Comparison of ENCODE assay signal across 1 cellular context in the genomic region with DNA sequence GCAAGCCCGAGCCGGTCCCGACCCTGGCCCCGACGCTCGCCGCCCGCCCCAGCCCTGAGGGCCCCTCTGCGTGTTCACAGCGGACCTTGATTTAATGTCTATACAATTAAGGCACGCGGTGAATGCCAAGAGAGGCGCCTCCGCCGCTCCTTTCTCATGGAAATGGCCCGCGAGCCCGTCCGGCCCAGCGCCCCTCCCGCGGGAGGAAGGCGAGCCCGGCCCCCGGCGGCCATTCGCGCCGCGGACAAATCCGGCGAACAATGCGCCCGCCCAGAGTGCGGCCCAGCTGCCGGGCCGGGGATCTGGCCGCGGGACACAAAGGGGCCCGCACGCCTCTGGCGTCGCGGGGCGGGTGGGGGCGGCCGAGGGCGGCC.
TF ChIP-seq lines count a peak whose summit lies in the region.

No MANE protein-coding gene starts in this region.

TF ChIP-seq in GM23338, 12 proteins besides CTCF, POLR2A, EP300 and RAD21 (continued from another document):
- TF ChIP-seq, protein P1, sequence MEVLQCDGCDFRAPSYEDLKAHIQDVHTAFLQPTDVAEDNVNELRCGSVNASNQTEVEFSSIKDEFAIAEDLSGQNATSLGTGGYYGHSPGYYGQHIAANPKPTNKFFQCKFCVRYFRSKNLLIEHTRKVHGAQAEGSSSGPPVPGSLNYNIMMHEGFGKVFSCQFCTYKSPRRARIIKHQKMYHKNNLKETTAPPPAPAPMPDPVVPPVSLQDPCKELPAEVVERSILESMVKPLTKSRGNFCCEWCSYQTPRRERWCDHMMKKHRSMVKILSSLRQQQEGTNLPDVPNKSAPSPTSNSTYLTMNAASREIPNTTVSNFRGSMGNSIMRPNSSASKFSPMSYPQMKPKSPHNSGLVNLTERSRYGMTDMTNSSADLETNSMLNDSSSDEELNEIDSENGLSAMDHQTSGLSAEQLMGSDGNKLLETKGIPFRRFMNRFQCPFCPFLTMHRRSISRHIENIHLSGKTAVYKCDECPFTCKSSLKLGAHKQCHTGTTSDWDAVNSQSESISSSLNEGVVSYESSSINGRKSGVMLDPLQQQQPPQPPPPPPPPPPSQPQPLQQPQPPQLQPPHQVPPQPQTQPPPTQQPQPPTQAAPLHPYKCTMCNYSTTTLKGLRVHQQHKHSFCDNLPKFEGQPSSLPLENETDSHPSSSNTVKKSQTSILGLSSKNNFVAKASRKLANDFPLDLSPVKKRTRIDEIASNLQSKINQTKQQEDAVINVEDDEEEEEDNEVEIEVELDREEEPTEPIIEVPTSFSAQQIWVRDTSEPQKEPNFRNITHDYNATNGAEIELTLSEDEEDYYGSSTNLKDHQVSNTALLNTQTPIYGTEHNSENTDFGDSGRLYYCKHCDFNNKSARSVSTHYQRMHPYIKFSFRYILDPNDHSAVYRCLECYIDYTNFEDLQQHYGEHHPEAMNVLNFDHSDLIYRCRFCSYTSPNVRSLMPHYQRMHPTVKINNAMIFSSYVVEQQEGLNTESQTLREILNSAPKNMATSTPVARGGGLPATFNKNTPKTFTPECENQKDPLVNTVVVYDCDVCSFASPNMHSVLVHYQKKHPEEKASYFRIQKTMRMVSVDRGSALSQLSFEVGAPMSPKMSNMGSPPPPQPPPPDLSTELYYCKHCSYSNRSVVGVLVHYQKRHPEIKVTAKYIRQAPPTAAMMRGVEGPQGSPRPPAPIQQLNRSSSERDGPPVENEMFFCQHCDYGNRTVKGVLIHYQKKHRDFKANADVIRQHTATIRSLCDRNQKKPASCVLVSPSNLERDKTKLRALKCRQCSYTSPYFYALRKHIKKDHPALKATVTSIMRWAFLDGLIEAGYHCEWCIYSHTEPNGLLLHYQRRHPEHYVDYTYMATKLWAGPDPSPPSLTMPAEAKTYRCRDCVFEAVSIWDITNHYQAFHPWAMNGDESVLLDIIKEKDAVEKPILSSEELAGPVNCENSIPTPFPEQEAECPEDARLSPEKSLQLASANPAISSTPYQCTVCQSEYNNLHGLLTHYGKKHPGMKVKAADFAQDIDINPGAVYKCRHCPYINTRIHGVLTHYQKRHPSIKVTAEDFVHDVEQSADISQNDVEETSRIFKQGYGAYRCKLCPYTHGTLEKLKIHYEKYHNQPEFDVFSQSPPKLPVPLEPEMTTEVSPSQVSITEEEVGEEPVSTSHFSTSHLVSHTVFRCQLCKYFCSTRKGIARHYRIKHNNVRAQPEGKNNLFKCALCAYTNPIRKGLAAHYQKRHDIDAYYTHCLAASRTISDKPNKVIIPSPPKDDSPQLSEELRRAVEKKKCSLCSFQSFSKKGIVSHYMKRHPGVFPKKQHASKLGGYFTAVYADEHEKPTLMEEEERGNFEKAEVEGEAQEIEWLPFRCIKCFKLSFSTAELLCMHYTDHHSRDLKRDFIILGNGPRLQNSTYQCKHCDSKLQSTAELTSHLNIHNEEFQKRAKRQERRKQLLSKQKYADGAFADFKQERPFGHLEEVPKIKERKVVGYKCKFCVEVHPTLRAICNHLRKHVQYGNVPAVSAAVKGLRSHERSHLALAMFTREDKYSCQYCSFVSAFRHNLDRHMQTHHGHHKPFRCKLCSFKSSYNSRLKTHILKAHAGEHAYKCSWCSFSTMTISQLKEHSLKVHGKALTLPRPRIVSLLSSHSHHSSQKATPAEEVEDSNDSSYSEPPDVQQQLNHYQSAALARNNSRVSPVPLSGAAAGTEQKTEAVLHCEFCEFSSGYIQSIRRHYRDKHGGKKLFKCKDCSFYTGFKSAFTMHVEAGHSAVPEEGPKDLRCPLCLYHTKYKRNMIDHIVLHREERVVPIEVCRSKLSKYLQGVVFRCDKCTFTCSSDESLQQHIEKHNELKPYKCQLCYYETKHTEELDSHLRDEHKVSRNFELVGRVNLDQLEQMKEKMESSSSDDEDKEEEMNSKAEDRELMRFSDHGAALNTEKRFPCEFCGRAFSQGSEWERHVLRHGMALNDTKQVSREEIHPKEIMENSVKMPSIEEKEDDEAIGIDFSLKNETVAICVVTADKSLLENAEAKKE (CRISPR knock-in tag; IDR thresholded peaks at IDR 0.05) = no peak
- TF ChIP-seq, protein P2, sequence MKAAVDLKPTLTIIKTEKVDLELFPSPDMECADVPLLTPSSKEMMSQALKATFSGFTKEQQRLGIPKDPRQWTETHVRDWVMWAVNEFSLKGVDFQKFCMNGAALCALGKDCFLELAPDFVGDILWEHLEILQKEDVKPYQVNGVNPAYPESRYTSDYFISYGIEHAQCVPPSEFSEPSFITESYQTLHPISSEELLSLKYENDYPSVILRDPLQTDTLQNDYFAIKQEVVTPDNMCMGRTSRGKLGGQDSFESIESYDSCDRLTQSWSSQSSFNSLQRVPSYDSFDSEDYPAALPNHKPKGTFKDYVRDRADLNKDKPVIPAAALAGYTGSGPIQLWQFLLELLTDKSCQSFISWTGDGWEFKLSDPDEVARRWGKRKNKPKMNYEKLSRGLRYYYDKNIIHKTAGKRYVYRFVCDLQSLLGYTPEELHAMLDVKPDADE (IDR thresholded peaks at IDR 0.05) = no peak
- no peak for TF ChIP-seq NANOG (IDR thresholded peaks at IDR 0.05; ENCODE audit: borderline replicate concordance)
TF ChIP-seq in GM23338: peak in this region for 0.
